10 cellular contexts compared by ENCODE assay signal in genomic region chr19:10766681-10767201, GRCh38. TPM values are rescaled to one million over a fixed set of nuclear protein-coding genes. Genes with fewer than 3 reads are reported as not detected.
DNase-seq lines count a peak whose midpoint lies in the region; ATAC-seq and TF ChIP-seq lines count a peak whose summit lies in the region.
"Had no signal": no experiment of that assay in that cellular context is flagged by ENCODE, and none has a peak within 500 bp of the region (broad histone marks: within the 10 kb centered on the region; RNA-seq: fewer than 3 reads in every experiment).

No MANE protein-coding gene starts in this region.

- no peak for TF ChIP-seq EP300 in upper lobe of left lung (IDR thresholded peaks at IDR 0.05)

- intact Hi-C loops in activated naive CD4-positive, alpha-beta T cell treated with anti-CD3 and anti-CD28 coated beads for 36 hours (cut with micrococcal nuclease): no loop called here
- intact Hi-C loops in body of pancreas (cut with DNase I) (loop anchor here (10.0 kb wide), 1 partner anchor 52 kb away; the partner anchor contains the start of gene DNM2), right lobe of liver (cut with DNase I) (loop anchor here in 1 of 2 donors (10.0 kb wide), 2 partner anchors 52 to 98 kb away; partner anchors contain the start of gene DNM2)

- TF ChIP-seq POLR2A in body of pancreas (IDR thresholded peaks at IDR 0.05) (no peak), right lobe of liver (IDR thresholded peaks at IDR 0.05) (no peak), upper lobe of left lung (IDR thresholded peaks at IDR 0.05) (no peak)

- no peak overlapping the region for H3K4me3 ChIP-seq in body of pancreas
- no peak overlapping the region for H3K4me3 ChIP-seq in right lobe of liver
- no peak overlapping the region for H3K4me3 ChIP-seq in upper lobe of left lung

- H3K27ac Mint-ChIP-seq in activated naive CD4-positive, alpha-beta T cell treated with anti-CD3 and anti-CD28 coated beads, Interleukin-2, amount 50 U/mL, for 72 hours: peak overlapping the region; percentile 10 to 12
- no peak overlapping the region for H3K27ac Mint-ChIP-seq in activated naive CD4-positive, alpha-beta T cell treated with anti-CD3 and anti-CD28 coated beads for 36 hours

- CTCF ChIA-PET in activated naive CD4-positive, alpha-beta T cell treated with anti-CD3 and anti-CD28 coated beads for 36 hours (lab: Charles Lee): interaction anchor here (1.5 kb wide), 1 partner anchor 97 kb away, joined by 3 read pairs; no protein-coding TSS in a partner anchor

- peaks cover 0 to 2% of the 10 kb centered on the region in 2 donors for H3K36me3 ChIP-seq in body of pancreas (replicated peaks in 1 of 2; ENCODE audit: insufficient read depth in 1 of 2, low read depth in 2 of 2)
- H3K36me3 ChIP-seq in right lobe of liver: no peaks in the 10 kb centered on the region
- H3K36me3 ChIP-seq in upper lobe of left lung: peaks cover 0 to 30% (median 15%) of the 10 kb centered on the region in 4 donors

- H3K9me3 ChIP-seq in body of pancreas: no peaks in the 10 kb centered on the region
- H3K9me3 ChIP-seq in right lobe of liver: no peaks in the 10 kb centered on the region
- no peaks in the 10 kb centered on the region for H3K9me3 ChIP-seq in upper lobe of left lung

- H3K4me1 Mint-ChIP-seq in activated naive CD4-positive, alpha-beta T cell treated with anti-CD3 and anti-CD28 coated beads for 36 hours (ENCODE audit: low read depth): peaks cover 41% of the 10 kb centered on the region

- H3K27me3 Mint-ChIP-seq in activated naive CD4-positive, alpha-beta T cell treated with anti-CD3 and anti-CD28 coated beads for 36 hours (ENCODE audit: low read depth): no peaks in the 10 kb centered on the region

- DNase-seq in activated naive CD4-positive, alpha-beta T cell treated with anti-CD3 and anti-CD28 coated beads, Interleukin-2, amount 50 U/mL, for 72 hours (ENCODE audit: low spot score in 2 of 2): no peak
- DNase-seq in activated naive CD4-positive, alpha-beta T cell treated with anti-CD3 and anti-CD28 coated beads for 36 hours: no peak
- DNase-seq in body of pancreas: peak; percentile 62 to 83 (median 81)
- DNase-seq in right lobe of liver: no peak
- no peak for DNase-seq in upper lobe of left lung
- DNase-seq in NCI-H1048 (lab: John Stamatoyannopoulos, UW): no peak
- DNase-seq in activated CD4-positive, alpha-beta T cell treated with anti-CD3 and anti-CD28 coated beads for 4 hours: no peak
- DNase-seq: activated CD4-positive, alpha-beta T cell treated with anti-CD3 and anti-CD28 coated beads for 48 hours; NCI-H1930 had no signal

- peaks cover 2 to 13% of the 10 kb centered on the region in 2 donors for H3K36me3 Mint-ChIP-seq in activated naive CD4-positive, alpha-beta T cell treated with anti-CD3 and anti-CD28 coated beads, Interleukin-2, amount 50 U/mL, for 72 hours
- peaks cover 14% of the 10 kb centered on the region for H3K36me3 Mint-ChIP-seq in activated naive CD4-positive, alpha-beta T cell treated with anti-CD3 and anti-CD28 coated beads for 36 hours (ENCODE audit: low read depth)

- no peak for TF ChIP-seq CTCF in body of pancreas (IDR thresholded peaks at IDR 0.05)
- TF ChIP-seq CTCF in right lobe of liver (IDR thresholded peaks at IDR 0.05): no peak
- TF ChIP-seq CTCF in upper lobe of left lung (IDR thresholded peaks at IDR 0.05): no peak

- H3K27ac ChIP-seq in body of pancreas (peak overlapping the region; percentile 18 to 75 (median 66)), right lobe of liver (peak overlapping the region; percentile 12 to 76 (median 30)), upper lobe of left lung (peak overlapping the region; percentile 58 to 84 (median 81))

- ATAC-seq in activated naive CD4-positive, alpha-beta T cell treated with anti-CD3 and anti-CD28 coated beads, Interleukin-2, amount 50 U/mL, for 72 hours: peak in 1 of 2 donors; percentile 8
- ATAC-seq in body of pancreas: peak; percentile 57
- peak; percentile 4 to 51 (median 12) for ATAC-seq in right lobe of liver
- peak in 1 of 2 donors; percentile 23 for ATAC-seq in upper lobe of left lung (ENCODE audit: low FRiP score in 2 of 2)
- no peak for ATAC-seq in HG02938 (IDR thresholded peaks at IDR 0.05; ENCODE audit: unreplicated experiment)

- no peak overlapping the region for H3K4me3 Mint-ChIP-seq in activated naive CD4-positive, alpha-beta T cell treated with anti-CD3 and anti-CD28 coated beads for 36 hours

- H3K4me1 ChIP-seq in body of pancreas (peaks cover 82% of the 10 kb centered on the region), right lobe of liver (peaks cover 0 to 70% (median 39%) of the 10 kb centered on the region in 4 donors), upper lobe of left lung (peaks cover 66 to 86% (median 84%) of the 10 kb centered on the region in 4 donors)

- 20 to 24% methylated on average over 1 to 10 of the region's 10 CpGs for WGBS in body of pancreas, 2 donors
- WGBS in right lobe of liver (ENCODE audit: insufficient coverage, low coverage, low lambda C conversion rate, missing lambda C conversion rate): 20% methylated on average over 4 of the region's 10 CpGs
- 23 to 31% methylated on average over 6 to 10 of the region's 10 CpGs for WGBS in upper lobe of left lung, 2 donors

- no peaks in the 10 kb centered on the region for H3K9me3 Mint-ChIP-seq in activated naive CD4-positive, alpha-beta T cell treated with anti-CD3 and anti-CD28 coated beads, Interleukin-2, amount 50 U/mL, for 72 hours
- no peaks in the 10 kb centered on the region for H3K9me3 Mint-ChIP-seq in activated naive CD4-positive, alpha-beta T cell treated with anti-CD3 and anti-CD28 coated beads for 36 hours

- H3K27me3 ChIP-seq in body of pancreas (no peaks in the 10 kb centered on the region), right lobe of liver (no peaks in the 10 kb centered on the region), upper lobe of left lung (no peaks in the 10 kb centered on the region)

RNA-seq across cellular contexts. Expression of gene DNM2, which starts 48.9 kb away (rescaled TPM):
- total RNA-seq in activated naive CD4-positive, alpha-beta T cell treated with anti-CD3 and anti-CD28 coated beads, Interleukin-2, amount 50 U/mL, for 72 hours: 100 to 1,000 TPM; 191 to 219 TPM
- 100 to 1,000 TPM; 144 to 148 TPM for total RNA-seq in activated naive CD4-positive, alpha-beta T cell treated with anti-CD3 and anti-CD28 coated beads for 36 hours
- total RNA-seq in body of pancreas: 100 to 1,000 TPM in 1 of 2 donors, 10 to 100 TPM in 1; 98.6 to 158 TPM
- total RNA-seq in right lobe of liver: 10 to 100 TPM; 54.0 to 86.9 (median 68.3) TPM
- total RNA-seq in upper lobe of left lung: 100 to 1,000 TPM; 238 to 744 (median 318) TPM

Comparison
In these comparisons a context has a peak if more than half of its experiments do, and no peak if none do; other contexts are left out.
1. DNase-seq: peak in body of pancreas (4 of 4); none in activated naive CD4-positive, alpha-beta T cell treated with anti-CD3 and anti-CD28 coated beads, Interleukin-2, amount 50 U/mL, for 72 hours (0 of 2), activated naive CD4-positive, alpha-beta T cell treated with anti-CD3 and anti-CD28 coated beads for 36 hours (single experiment), right lobe of liver (0 of 3), upper lobe of left lung (0 of 2), NCI-H1048 (single experiment) and activated CD4-positive, alpha-beta T cell treated with anti-CD3 and anti-CD28 coated beads for 4 hours (0 of 2).
2. H3K27ac ChIP-seq: peak in every context shown above with its lines; median percentile 81 in upper lobe of left lung; 66 in body of pancreas; 30 in right lobe of liver.